ENCODE assay signal across 23 cellular contexts in the genomic region with DNA sequence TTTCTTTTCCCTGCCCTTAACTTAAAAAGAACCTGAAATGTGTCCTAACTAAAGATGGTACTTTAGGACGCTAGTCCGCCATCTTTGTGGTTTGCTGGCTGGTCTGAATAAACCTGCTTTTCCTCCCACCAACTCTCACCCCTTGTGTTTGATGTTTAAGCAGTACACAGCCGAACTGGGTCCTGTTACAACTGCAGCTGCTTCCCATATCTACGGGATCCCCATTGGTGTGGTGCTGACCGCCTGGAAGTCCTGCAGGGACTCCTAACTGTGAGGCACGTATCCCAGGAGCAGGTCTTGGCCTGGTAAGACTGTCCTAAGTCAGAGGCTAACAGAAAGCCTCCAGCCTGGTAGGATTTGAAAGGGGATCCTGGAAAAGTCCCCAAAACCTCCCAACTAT. TPM values are rescaled to one million over a fixed set of nuclear protein-coding genes. Genes with fewer than 3 reads are reported as not detected.
DNase-seq lines count a peak whose midpoint lies in the region; ATAC-seq and TF ChIP-seq lines count a peak whose summit lies in the region.
"Had no signal": no experiment of that assay in that cellular context is flagged by ENCODE, and none has a peak within 500 bp of the region (broad histone marks: within the 10 kb centered on the region; RNA-seq: fewer than 3 reads in every experiment).

No MANE protein-coding gene starts in this region.

- no peaks in the 10 kb centered on the region for H3K36me3 Mint-ChIP-seq in activated CD8-positive, alpha-beta memory T cell treated with anti-CD3 and anti-CD28 coated beads, Interleukin-2, amount 10 ng/mL, durations not matched to agents 7 days and 5 days
- no peaks in the 10 kb centered on the region for H3K36me3 Mint-ChIP-seq in neural crest cell (ENCODE audit: low read depth)

- H3K4me1 Mint-ChIP-seq in activated CD8-positive, alpha-beta memory T cell treated with anti-CD3 and anti-CD28 coated beads, Interleukin-2, amount 10 ng/mL, durations not matched to agents 7 days and 5 days: no peaks in the 10 kb centered on the region
- no peaks in the 10 kb centered on the region for H3K4me1 Mint-ChIP-seq in neural crest cell

- H3K27me3 ChIP-seq in esophagus muscularis mucosa: peaks cover 0 to 33% (median 0%) of the 10 kb centered on the region in 4 donors

- ATAC-seq in activated CD8-positive, alpha-beta memory T cell treated with anti-CD3 and anti-CD28 coated beads, Interleukin-2, amount 10 ng/mL, durations not matched to agents 7 days and 5 days: no peak

- intact Hi-C loops in esophagus muscularis mucosa (cut with DNase I): no loop called here

- no peaks in the 10 kb centered on the region for H3K27me3 Mint-ChIP-seq in activated CD8-positive, alpha-beta memory T cell treated with anti-CD3 and anti-CD28 coated beads, Interleukin-2, amount 10 ng/mL, durations not matched to agents 7 days and 5 days
- peaks cover 15% of the 10 kb centered on the region for H3K27me3 Mint-ChIP-seq in neural crest cell (ENCODE audit: low read depth)

- CTCF ChIA-PET in activated CD8-positive, alpha-beta memory T cell treated with anti-CD3 and anti-CD28 coated beads, Interleukin-2, amount 10 ng/mL, durations not matched to agents 7 days and 5 days (lab: Charles Lee): no interaction called here
- CTCF ChIA-PET in GM10248 (lab: Yijun Ruan, JAX): no interaction called here

- H3K4me3 Mint-ChIP-seq in activated CD8-positive, alpha-beta memory T cell treated with anti-CD3 and anti-CD28 coated beads, Interleukin-2, amount 10 ng/mL, durations not matched to agents 7 days and 5 days: no peak overlapping the region
- H3K4me3 Mint-ChIP-seq in neural crest cell: no peak overlapping the region

- H3K27ac Mint-ChIP-seq in activated CD8-positive, alpha-beta memory T cell treated with anti-CD3 and anti-CD28 coated beads, Interleukin-2, amount 10 ng/mL, durations not matched to agents 7 days and 5 days: no peak overlapping the region
- peak overlapping the region; percentile 75 for H3K27ac Mint-ChIP-seq in neural crest cell (ENCODE audit: unreplicated experiment)

- WGBS in esophagus muscularis mucosa: 67% methylated on average over 6 of the region's 6 CpGs

- H3K36me3 ChIP-seq in esophagus muscularis mucosa: no peaks in the 10 kb centered on the region

- TF ChIP-seq POLR2A in esophagus muscularis mucosa (IDR thresholded peaks at IDR 0.05; ENCODE audit: low read depth): no peak

- H3K9me3 Mint-ChIP-seq in activated CD8-positive, alpha-beta memory T cell treated with anti-CD3 and anti-CD28 coated beads, Interleukin-2, amount 10 ng/mL, durations not matched to agents 7 days and 5 days (ENCODE audit: low read depth): peaks cover 3% of the 10 kb centered on the region
- peaks cover 3% of the 10 kb centered on the region for H3K9me3 Mint-ChIP-seq in neural crest cell

- POLR2A ChIA-PET in GM10248 (lab: Yijun Ruan, JAX): no interaction called here

- TF ChIP-seq EP300 in esophagus muscularis mucosa (IDR thresholded peaks at IDR 0.05): no peak

- no peak overlapping the region for H3K27ac ChIP-seq in esophagus muscularis mucosa (replicated peaks in 1 of 4)
- H3K27ac ChIP-seq: C4-2B, PC-9, SK-N-MC had no signal

- no peaks in the 10 kb centered on the region for H3K9me3 ChIP-seq in esophagus muscularis mucosa

- TF ChIP-seq CTCF in GM10248 (IDR thresholded peaks at IDR 0.05; ENCODE audit: control extremely low read depth, extremely low read depth, low read depth, missing control alignments) (no peak), esophagus muscularis mucosa (IDR thresholded peaks at IDR 0.05) (no peak), neural crest cell (conservative IDR thresholded peaks at IDR 0.05) (no peak)

- peaks cover 0 to 3% (median 0%) of the 10 kb centered on the region in 4 donors for H3K4me1 ChIP-seq in esophagus muscularis mucosa

- peak; percentile 9 for DNase-seq in activated CD8-positive, alpha-beta memory T cell treated with anti-CD3 and anti-CD28 coated beads, Interleukin-2, amount 10 ng/mL, durations not matched to agents 7 days and 5 days
- DNase-seq in activated CD8-positive, alpha-beta memory T cell treated with anti-CD3 and anti-CD28 coated beads, Interleukin-2, amount 50 U/mL, for 48 hours: no peak
- peak; percentile 1 for DNase-seq in GM10248 (ENCODE audit: extremely low spot score)
- DNase-seq in esophagus muscularis mucosa (ENCODE audit: extremely low spot score): peak; percentile 66
- no peak for DNase-seq in neural crest cell (ENCODE audit: low read depth, low spot score)
- DNase-seq in NCI-H2196 treated with DMSO at 0.1 percent for 48 hours (lab: John Stamatoyannopoulos, UW; ENCODE audit: unreplicated experiment): no peak
- DNase-seq in anterior cingulate cortex (lab: John Stamatoyannopoulos, UW): no peak
- no peak for DNase-seq in stimulated activated CD4-positive, alpha-beta T cell treated with anti-CD3 and anti-CD28 coated beads, Interleukin-2, amount 100 ng/mL, for 24 hours
- DNase-seq: 8988T, AML-193, H7, KG1, NCI-H1092 treated with DMSO at 0.1 percent for 48 hours, NCI-H1436 treated with DMSO at 0.1 percent for 48 hours, NCI-H1930, NCI-H2227 treated with DMSO at 0.1 percent for 48 hours, NCI-H510A, PC-9, RPMI8226, SHP77 treated with DMSO at 0.1 percent for 48 hours had no signal

- H3K4me3 ChIP-seq in esophagus muscularis mucosa: no peak overlapping the region
- H3K4me3 ChIP-seq: PC-9, SK-N-MC had no signal

RNA-seq across cellular contexts. Expression of a gene that starts 40.9 kb away (rescaled TPM):
- total RNA-seq in activated CD8-positive, alpha-beta memory T cell treated with anti-CD3 and anti-CD28 coated beads, Interleukin-2, amount 10 ng/mL, durations not matched to agents 7 days and 5 days: not detected
- total RNA-seq in esophagus muscularis mucosa (under 1 TPM in 2 of 4 donors, not detected in 2; 0.23 to 0.33 TPM), neural crest cell (0.21 TPM in 1 of 2 replicates, not detected in the other)
- total RNA-seq: Daoy, PC-9 had no signal

Comparison
In these comparisons a context has a peak if more than half of its experiments do, and no peak if none do; other contexts are left out.
1. DNase-seq: peak in activated CD8-positive, alpha-beta memory T cell treated with anti-CD3 and anti-CD28 coated beads, Interleukin-2, amount 10 ng/mL, durations not matched to agents 7 days and 5 days (single experiment), GM10248 (single experiment) and esophagus muscularis mucosa (single experiment); none in activated CD8-positive, alpha-beta memory T cell treated with anti-CD3 and anti-CD28 coated beads, Interleukin-2, amount 50 U/mL, for 48 hours (single experiment), neural crest cell (single experiment), NCI-H2196 treated with DMSO at 0.1 percent for 48 hours (single experiment), anterior cingulate cortex (0 of 58) and stimulated activated CD4-positive, alpha-beta T cell treated with anti-CD3 and anti-CD28 coated beads, Interleukin-2, amount 100 ng/mL, for 24 hours (0 of 2).